ENCODE assay signal across 13 cellular contexts in the genomic region with DNA sequence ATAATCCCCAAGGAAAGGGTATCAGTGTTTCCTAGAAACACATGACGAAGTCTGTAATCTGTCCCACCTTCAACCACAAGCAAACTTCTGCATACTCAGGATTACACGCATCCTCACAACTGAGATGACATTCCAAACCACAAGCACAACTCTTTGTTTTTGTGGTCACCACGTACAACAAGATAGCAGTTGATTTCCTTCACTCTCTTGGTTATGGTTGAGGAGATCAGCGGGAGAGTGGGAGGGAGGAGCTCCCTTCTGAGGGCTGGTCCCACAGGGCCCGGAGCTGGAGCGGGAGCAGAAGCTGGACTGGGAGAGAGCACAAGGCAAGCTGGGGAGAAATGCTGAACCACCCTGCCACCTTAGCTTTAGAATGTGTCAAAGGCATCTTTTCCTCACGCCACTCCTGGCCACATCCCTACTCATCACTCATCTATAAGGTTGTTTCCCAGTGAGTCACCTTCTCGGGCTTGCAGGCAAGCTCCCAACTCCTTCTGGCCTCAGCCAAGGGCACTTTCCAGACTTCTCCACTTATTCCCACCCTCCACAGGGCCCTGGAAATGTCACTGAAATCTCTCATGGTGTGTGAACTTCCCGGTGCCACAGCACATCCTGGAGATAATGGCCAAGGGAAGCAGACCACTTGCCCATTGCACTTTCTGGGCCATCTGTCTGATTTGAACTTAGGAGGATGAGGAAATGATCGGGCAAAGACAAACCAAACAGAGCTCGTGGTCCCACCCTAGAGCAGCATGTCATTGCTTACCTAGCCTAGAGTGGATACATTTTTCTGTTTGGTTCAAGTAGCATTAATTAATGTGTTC.
DNase-seq lines count a peak whose midpoint lies in the region; ATAC-seq and FAIRE-seq lines count a peak whose summit lies in the region.
"Had no signal": no experiment of that assay in that cellular context is flagged by ENCODE, and none has a peak within 500 bp of the region (broad histone marks: within the 10 kb centered on the region; RNA-seq: fewer than 3 reads in every experiment).

No MANE protein-coding gene starts in this region.

- peak; percentile 59 for FAIRE-seq in HTR-8/SVneo (lab: Jason Lieb, UNC)
- FAIRE-seq: GM18507 had no signal

- peak; percentile 32 for DNase-seq in AG08396 (ENCODE audit: low spot score)
- DNase-seq in HTR-8/SVneo (ENCODE audit: insufficient read length, low spot score) = peak; percentile 76
- peak; percentile 19 for DNase-seq in amniotic stem cell (lab: John Stamatoyannopoulos, UW)
- peak; percentile 15 for DNase-seq in inferior parietal cortex (ENCODE audit: extremely low spot score)
- no peak for DNase-seq in T-helper 9 cell
- no peak for DNase-seq in NCI-H1436 treated with DMSO at 0.1 percent for 48 hours (lab: John Stamatoyannopoulos, UW)
- DNase-seq in NCI-H510A (lab: John Stamatoyannopoulos, UW) = no peak
- DNase-seq: activated B cell treated with CpG ODN at 0.5 μM for 24 hours; CD4-positive, CD25-positive, alpha-beta regulatory T cell; erythroblast; left ventricle myocardium inferior had no signal

- no peak for ATAC-seq in GM19328 (IDR thresholded peaks at IDR 0.05; ENCODE audit: unreplicated experiment)

Comparison
In these comparisons a context has a peak if more than half of its experiments do, and no peak if none do; other contexts are left out.
1. DNase-seq: peak in AG08396 (single experiment), HTR-8/SVneo (single experiment), amniotic stem cell (single experiment) and inferior parietal cortex (single experiment); none in T-helper 9 cell (single experiment), NCI-H1436 treated with DMSO at 0.1 percent for 48 hours (single experiment) and NCI-H510A (single experiment).